ENCODE assay signal across 11 cellular contexts in genomic region chr6:127520061-127520460, GRCh38. TPM values are rescaled to one million over a fixed set of nuclear protein-coding genes. Genes with fewer than 3 reads are reported as not detected.
DNase-seq lines count a peak whose midpoint lies in the region; ATAC-seq, FAIRE-seq and TF ChIP-seq lines count a peak whose summit lies in the region.
"Had no signal": no experiment of that assay in that cellular context is flagged by ENCODE, and none has a peak within 500 bp of the region (broad histone marks: within the 10 kb centered on the region; RNA-seq: fewer than 3 reads in every experiment).

No MANE protein-coding gene starts in this region.

- H3K4me1 ChIP-seq in H1 (replicated peaks in 1 of 4; ENCODE audit: control insufficient read depth in 3 of 4, insufficient read depth in 4 of 4, low read length in 3 of 4) (peaks cover 0 to 7% (median 0%) of the 10 kb centered on the region in 4 experiments; a peak in 3 of 7 replicates), neuron (ENCODE audit: insufficient read depth, low read length) (peaks cover 13% of the 10 kb centered on the region), esophagus muscularis mucosa (peaks cover 16 to 32% (median 29%) of the 10 kb centered on the region in 4 donors)

- H2AFZ ChIP-seq in H1 (ENCODE audit: low read length) (no peak overlapping the region), neuron (ENCODE audit: low read depth, low read length) (peak overlapping the region; percentile 27)

- no peaks in the 10 kb centered on the region for H3K9me3 ChIP-seq in H1 (ENCODE audit: insufficient read depth in 2 of 2, low read depth in 1 of 2, low read length in 1 of 2)
- no peaks in the 10 kb centered on the region for H3K9me3 ChIP-seq in neuron (ENCODE audit: low read length)
- H3K9me3 ChIP-seq in esophagus muscularis mucosa, result no peaks in the 10 kb centered on the region

- POLR2A ChIA-PET in H1 (lab: Charles Lee; ENCODE audit: partially characterized antibody), result interaction anchor here (1.5 to 2.6 kb wide), 4 partner anchors 36 to 253 kb away, joined by 3 to 8 read pairs (median 4); partner anchors contain the start of gene RNF146

- peaks cover 0 to 4% of the 10 kb centered on the region in 2 experiments for H4K20me1 ChIP-seq in H1 (replicated peaks in 1 of 2; ENCODE audit: control insufficient read depth in 1 of 2, insufficient read depth in 2 of 2, low read length in 2 of 2)

- no peak overlapping the region for H3K27ac ChIP-seq in H1 (ENCODE audit: low read depth, low read length)
- H3K27ac ChIP-seq in esophagus muscularis mucosa (replicated peaks in 1 of 4), result no peak overlapping the region
- H3K27ac ChIP-seq: C4-2B had no signal

- H3K36me3 ChIP-seq in H1 (ENCODE audit: control insufficient read depth in 2 of 4, insufficient read depth in 4 of 4, low read length in 3 of 4) (no peaks in the 10 kb centered on the region), neuron (ENCODE audit: insufficient read depth, low read length) (peaks cover 7% of the 10 kb centered on the region), esophagus muscularis mucosa (no peaks in the 10 kb centered on the region)

- in situ Hi-C loops in KBM-7 (cut with MboI; ENCODE audit: low pct_unique_long_range_greater_than_20kb, low sequenced_read_pairs), result no loop called here

- no peak for TF ChIP-seq RAD21 in H1 (IDR thresholded peaks at IDR 0.05 in 1 of 2, conservative IDR thresholded peaks at IDR 0.05 in 1 of 2; ENCODE audit: low read depth in 2 of 2, low read length in 2 of 2)

- H2AK5ac ChIP-seq in H1 (ENCODE audit: low read depth, low read length), result no peak overlapping the region

- no peak overlapping the region for H2BK12ac ChIP-seq in H1 (ENCODE audit: low read depth, low read length)

- ATAC-seq in HG02884 (IDR thresholded peaks at IDR 0.05; ENCODE audit: unreplicated experiment), result no peak
- ATAC-seq: T-cell had no signal

- TF ChIP-seq POLR2A in H1 (IDR thresholded peaks at IDR 0.05; ENCODE audit: control extremely low read depth in 1 of 2, low read depth in 2 of 2, low read length in 2 of 2) (no peak), esophagus muscularis mucosa (IDR thresholded peaks at IDR 0.05; ENCODE audit: low read depth) (no peak)

- H2BK15ac ChIP-seq in H1 (ENCODE audit: low read length), result no peak overlapping the region

- no peak overlapping the region for H3K56ac ChIP-seq in H1 (replicated peaks; ENCODE audit: insufficient read length, low read depth, low read length)

- H3K14ac ChIP-seq in H1 (ENCODE audit: insufficient read length), result no peak overlapping the region

- H3K18ac ChIP-seq in H1 (ENCODE audit: extremely low read depth, low read length), result no peak overlapping the region

- H3K4me3 Mint-ChIP-seq in activated naive CD4-positive, alpha-beta T cell treated with anti-CD3 and anti-CD28 coated beads for 36 hours, result no peak overlapping the region

- FAIRE-seq in H1 (lab: Jason Lieb, UNC), result peak; percentile 52
- FAIRE-seq: bronchial epithelial cell had no signal

- peaks cover 45% of the 10 kb centered on the region for H3K27me3 Mint-ChIP-seq in activated naive CD4-positive, alpha-beta T cell treated with anti-CD3 and anti-CD28 coated beads for 36 hours (ENCODE audit: low read depth)

- no peak overlapping the region for H3K9ac ChIP-seq in H1 (replicated peaks in 1 of 4; ENCODE audit: extremely low read depth in 1 of 4, low read depth in 3 of 4, low read length in 3 of 4)

- WGBS in H1 (ENCODE audit: extremely low coverage in 1 of 2, insufficient coverage in 1 of 2, insufficient read length in 1 of 2, insufficient replicate concordance in 2 of 2, low coverage in 1 of 2, low lambda C conversion rate in 2 of 2, missing lambda C conversion rate in 1 of 2), 2 experiments, result 56% methylated on average over 2 of the region's 2 CpGs; no CpG with 5 or more reads in 1 of the 2 experiments
- WGBS in esophagus muscularis mucosa, result 18% methylated on average over 2 of the region's 2 CpGs

- H4K5ac ChIP-seq in H1 (ENCODE audit: insufficient read length, low read depth, low read length), result no peak overlapping the region

- H2BK5ac ChIP-seq in H1 (ENCODE audit: low read depth, low read length), result no peak overlapping the region

- TF ChIP-seq CTCF in H1 (IDR thresholded peaks at IDR 0.05; ENCODE audit: control extremely low read depth in 1 of 3, insufficient read depth in 1 of 3, low read depth in 1 of 3, low read length in 3 of 3) (no peak), esophagus muscularis mucosa (IDR thresholded peaks at IDR 0.05) (no peak)

- no peaks in the 10 kb centered on the region for H3K9me3 Mint-ChIP-seq in activated naive CD4-positive, alpha-beta T cell treated with anti-CD3 and anti-CD28 coated beads for 36 hours
- H3K9me3 Mint-ChIP-seq: T-cell had no signal

- H2BK120ac ChIP-seq in H1 (replicated peaks; ENCODE audit: low read depth, low read length), result no peak overlapping the region

- DNase-seq in activated naive CD4-positive, alpha-beta T cell treated with anti-CD3 and anti-CD28 coated beads for 36 hours, result peak; percentile 40
- DNase-seq in activated naive CD4-positive, alpha-beta T cell (lab: John Stamatoyannopoulos, UW), result no peak
- DNase-seq in NCI-H69 (lab: John Stamatoyannopoulos, UW) (peak; percentile 33), H1 (ENCODE audit: low read depth in 1 of 2, low spot score in 2 of 2) (no peak), esophagus muscularis mucosa (ENCODE audit: extremely low spot score) (no peak), KBM-7 (no peak)

- no peak overlapping the region for H3K4ac ChIP-seq in H1 (replicated peaks; ENCODE audit: insufficient read length, low read depth, low read length)

- H3K23me2 ChIP-seq in H1 (ENCODE audit: low read depth, low read length), result peaks cover 15% of the 10 kb centered on the region; the same call in 1 of the 2 replicates

- H3K23ac ChIP-seq in H1 (ENCODE audit: insufficient read length), result no peak overlapping the region

- no peak for TF ChIP-seq EP300 in H1 (IDR thresholded peaks at IDR 0.05; ENCODE audit: borderline replicate concordance in 1 of 2, low read depth in 2 of 2, low read length in 2 of 2)
- no peak for TF ChIP-seq EP300 in esophagus muscularis mucosa (IDR thresholded peaks at IDR 0.05)

- H3K36me3 Mint-ChIP-seq in activated naive CD4-positive, alpha-beta T cell treated with anti-CD3 and anti-CD28 coated beads for 36 hours (ENCODE audit: low read depth), result no peaks in the 10 kb centered on the region
- H3K36me3 Mint-ChIP-seq: T-cell had no signal

- peak overlapping the region; percentile 69 to 79 for H3K4me2 ChIP-seq in H1 (ENCODE audit: insufficient read depth in 1 of 2, low read depth in 2 of 2, low read length in 2 of 2)

- CTCF ChIA-PET in activated naive CD4-positive, alpha-beta T cell treated with anti-CD3 and anti-CD28 coated beads for 36 hours (lab: Charles Lee), result interaction anchor here (0.6 to 3.0 kb wide), 6 partner anchors 12 to 253 kb away, joined by 3 to 16 read pairs (median 4); partner anchors contain the start of gene RNF146
- CTCF ChIA-PET in H1 (lab: Charles Lee; ENCODE audit: partially characterized antibody), result interaction anchor here (0.7 to 11.2 kb wide), 8 partner anchors 12 to 55 kb away, joined by 3 to 221 read pairs (median 6); partner anchors contain the start of gene KIAA0408

- no peak overlapping the region for H3K27ac Mint-ChIP-seq in activated naive CD4-positive, alpha-beta T cell treated with anti-CD3 and anti-CD28 coated beads for 36 hours
- H3K27ac Mint-ChIP-seq: T-cell had no signal

- H3K4me3 ChIP-seq in H1 (ENCODE audit: extremely low read depth in 1 of 4, insufficient read depth in 2 of 4, low read depth in 3 of 4, low read length in 4 of 4), result peak overlapping the region in 1 of 4 experiments; percentile 84; a peak in 3 of 8 replicates
- H3K4me3 ChIP-seq in neuron (ENCODE audit: low read length), result peak overlapping the region; percentile 88
- H3K4me3 ChIP-seq in esophagus muscularis mucosa, result no peak overlapping the region

- no peak overlapping the region for H4K8ac ChIP-seq in H1 (ENCODE audit: extremely low read depth, insufficient read depth, low read length)

- no peak overlapping the region for H2BK20ac ChIP-seq in H1 (ENCODE audit: low read length)

- H3K27me3 ChIP-seq in H1 (replicated peaks in 1 of 4; ENCODE audit: control insufficient read depth in 3 of 4, extremely low read depth in 1 of 4, insufficient read depth in 3 of 4, low read length in 3 of 4) (no peaks in the 10 kb centered on the region), neuron (ENCODE audit: insufficient read depth, low read length) (no peaks in the 10 kb centered on the region), esophagus muscularis mucosa (peaks cover 0 to 60% (median 26%) of the 10 kb centered on the region in 4 donors)

- no peak overlapping the region for H4K91ac ChIP-seq in H1 (replicated peaks; ENCODE audit: insufficient read length, low read length)

- H3K79me2 ChIP-seq in H1 (ENCODE audit: control insufficient read depth in 1 of 2, insufficient read depth in 2 of 2, low read length in 2 of 2), result peaks cover 0 to 9% of the 10 kb centered on the region in 2 experiments; a peak in 1 of 4 replicates

- intact Hi-C loops in activated naive CD4-positive, alpha-beta T cell treated with anti-CD3 and anti-CD28 coated beads for 36 hours (cut with micrococcal nuclease), result no loop called here
- intact Hi-C loops in esophagus muscularis mucosa (cut with DNase I), result no loop called here

- H3K79me1 ChIP-seq in H1 (ENCODE audit: low read depth, low read length), result no peaks in the 10 kb centered on the region

- peaks cover 24% of the 10 kb centered on the region for H3K4me1 Mint-ChIP-seq in activated naive CD4-positive, alpha-beta T cell treated with anti-CD3 and anti-CD28 coated beads for 36 hours (ENCODE audit: low read depth)

TF ChIP-seq in H1, 55 proteins besides CTCF, POLR2A, EP300 and RAD21:
- TF ChIP-seq CBX5 (IDR thresholded peaks at IDR 0.05; ENCODE audit: low read depth, low read length) (no peak), KDM5A (IDR thresholded peaks at IDR 0.05; ENCODE audit: low read length) (peak; percentile 5; the same call in 1 of the 2 replicates), SIN3A (conservative IDR thresholded peaks at IDR 0.05 in 1 of 2, IDR thresholded peaks at IDR 0.05 in 1 of 2; ENCODE audit: low read depth in 1 of 2, low read length in 2 of 2) (0 out of 4 replicates have a peak, but pooled peaks have one; percentile 60 to 72)

RNA-seq across cellular contexts. Expression of gene C6orf58, which starts 56.9 kb away (rescaled TPM):
- total RNA-seq in activated naive CD4-positive, alpha-beta T cell treated with anti-CD3 and anti-CD28 coated beads for 36 hours, result not detected
- total RNA-seq in H1 (2021; fragmentation: NEBNext Ultra II Directional; extraction: Animal tissue kit (Norgen Biotek cat#: 25700)), result not detected in 2 replicates
- not detected in 2 replicates for polyA plus RNA-seq in H1 (2011; rRNA removed)
- not detected for polyA plus RNA-seq in H1 (2011; cell fraction: cytosol; rRNA removed)
- not detected for polyA plus RNA-seq in H1 (2011; cell fraction: nucleus; rRNA removed)
- polyA plus RNA-seq in H1 (2012, experiment 1 of 2), result 0.23 TPM in 1 of 4 replicates, not detected in the others
- not detected for polyA plus RNA-seq in H1 (2012, experiment 2 of 2)
- polyA plus RNA-seq in H1 (2013, experiment 1 of 2), result not detected
- polyA plus RNA-seq in H1 (2013, experiment 2 of 2), result not detected
- polyA minus RNA-seq in H1 (2011; rRNA and poly(A)+ RNA removed), result not detected in 2 replicates
- not detected for polyA minus RNA-seq in H1 (2011; cell fraction: cytosol; rRNA and poly(A)+ RNA removed)
- not detected for polyA minus RNA-seq in H1 (2011; cell fraction: nucleus; rRNA and poly(A)+ RNA removed)
- total RNA-seq in esophagus muscularis mucosa, result not detected
- total RNA-seq: bronchial epithelial cell, T-cell had no signal

Comparison
In these comparisons a context has a peak if more than half of its experiments do, and no peak if none do; other contexts are left out.
1. DNase-seq: peak in activated naive CD4-positive, alpha-beta T cell treated with anti-CD3 and anti-CD28 coated beads for 36 hours (single experiment) and NCI-H69 (single experiment); none in activated naive CD4-positive, alpha-beta T cell (0 of 4), H1 (0 of 2), esophagus muscularis mucosa (single experiment) and KBM-7 (single experiment).